2 cellular contexts compared by ENCODE assay signal in the genomic region with DNA sequence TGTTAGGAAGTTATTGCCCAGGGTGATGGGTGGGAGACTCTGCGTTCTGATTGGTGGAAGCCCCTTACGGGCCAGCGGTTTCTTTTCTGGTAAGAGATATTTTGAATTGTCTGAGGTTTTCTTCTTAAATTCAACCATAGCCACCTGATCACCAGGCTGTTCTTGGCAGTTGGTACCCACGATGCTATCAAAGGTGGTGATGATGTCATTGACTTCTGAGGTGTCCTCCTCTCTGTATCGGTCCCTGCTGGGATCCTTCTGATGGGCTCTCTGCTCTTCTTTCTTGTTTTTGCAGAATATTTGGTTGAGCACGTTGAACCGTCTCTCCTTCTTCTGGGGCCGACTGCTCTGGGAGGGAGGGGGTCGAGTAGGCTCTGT.
TF ChIP-seq lines count a peak whose summit lies in the region.

No MANE protein-coding gene starts in this region.

TF ChIP-seq in IMR-90, 13 proteins besides CTCF, POLR2A, EP300 and RAD21:
- TF ChIP-seq BHLHE40 (IDR thresholded peaks at IDR 0.05; ENCODE audit: low read depth, low read length), result no peak

TF ChIP-seq in K562, 482 proteins besides CTCF, POLR2A, EP300 and RAD21:
- TF ChIP-seq, protein P1, sequence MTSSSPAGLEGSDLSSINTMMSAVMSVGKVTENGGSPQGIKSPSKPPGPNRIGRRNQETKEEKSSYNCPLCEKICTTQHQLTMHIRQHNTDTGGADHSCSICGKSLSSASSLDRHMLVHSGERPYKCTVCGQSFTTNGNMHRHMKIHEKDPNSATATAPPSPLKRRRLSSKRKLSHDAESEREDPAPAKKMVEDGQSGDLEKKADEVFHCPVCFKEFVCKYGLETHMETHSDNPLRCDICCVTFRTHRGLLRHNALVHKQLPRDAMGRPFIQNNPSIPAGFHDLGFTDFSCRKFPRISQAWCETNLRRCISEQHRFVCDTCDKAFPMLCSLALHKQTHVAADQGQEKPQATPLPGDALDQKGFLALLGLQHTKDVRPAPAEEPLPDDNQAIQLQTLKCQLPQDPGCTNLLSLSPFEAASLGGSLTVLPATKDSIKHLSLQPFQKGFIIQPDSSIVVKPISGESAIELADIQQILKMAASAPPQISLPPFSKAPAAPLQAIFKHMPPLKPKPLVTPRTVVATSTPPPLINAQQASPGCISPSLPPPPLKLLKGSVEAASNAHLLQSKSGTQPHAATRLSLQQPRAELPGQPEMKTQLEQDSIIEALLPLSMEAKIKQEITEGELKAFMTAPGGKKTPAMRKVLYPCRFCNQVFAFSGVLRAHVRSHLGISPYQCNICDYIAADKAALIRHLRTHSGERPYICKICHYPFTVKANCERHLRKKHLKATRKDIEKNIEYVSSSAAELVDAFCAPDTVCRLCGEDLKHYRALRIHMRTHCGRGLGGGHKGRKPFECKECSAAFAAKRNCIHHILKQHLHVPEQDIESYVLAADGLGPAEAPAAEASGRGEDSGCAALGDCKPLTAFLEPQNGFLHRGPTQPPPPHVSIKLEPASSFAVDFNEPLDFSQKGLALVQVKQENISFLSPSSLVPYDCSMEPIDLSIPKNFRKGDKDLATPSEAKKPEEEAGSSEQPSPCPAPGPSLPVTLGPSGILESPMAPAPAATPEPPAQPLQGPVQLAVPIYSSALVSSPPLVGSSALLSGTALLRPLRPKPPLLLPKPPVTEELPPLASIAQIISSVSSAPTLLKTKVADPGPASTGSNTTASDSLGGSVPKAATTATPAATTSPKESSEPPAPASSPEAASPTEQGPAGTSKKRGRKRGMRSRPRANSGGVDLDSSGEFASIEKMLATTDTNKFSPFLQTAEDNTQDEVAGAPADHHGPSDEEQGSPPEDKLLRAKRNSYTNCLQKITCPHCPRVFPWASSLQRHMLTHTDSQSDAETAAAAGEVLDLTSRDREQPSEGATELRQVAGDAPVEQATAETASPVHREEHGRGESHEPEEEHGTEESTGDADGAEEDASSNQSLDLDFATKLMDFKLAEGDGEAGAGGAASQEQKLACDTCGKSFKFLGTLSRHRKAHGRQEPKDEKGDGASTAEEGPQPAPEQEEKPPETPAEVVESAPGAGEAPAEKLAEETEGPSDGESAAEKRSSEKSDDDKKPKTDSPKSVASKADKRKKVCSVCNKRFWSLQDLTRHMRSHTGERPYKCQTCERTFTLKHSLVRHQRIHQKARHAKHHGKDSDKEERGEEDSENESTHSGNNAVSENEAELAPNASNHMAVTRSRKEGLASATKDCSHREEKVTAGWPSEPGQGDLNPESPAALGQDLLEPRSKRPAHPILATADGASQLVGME (CRISPR knock-in tag; IDR thresholded peaks at IDR 0.05), result 0 out of 2 replicates have a peak, but pooled peaks have one; percentile 21
- TF ChIP-seq ATF3 (IDR thresholded peaks at IDR 0.05) (peak; percentile 72), ATF3 (CRISPR knock-in tag; conservative IDR thresholded peaks at IDR 0.05) (no peak), ATF7 (IDR thresholded peaks at IDR 0.05) (peak; percentile 67; the same call in 1 of the 2 replicates), SREBF2 (CRISPR knock-in tag; IDR thresholded peaks at IDR 0.05) (no peak), SIN3B (IDR thresholded peaks at IDR 0.05; ENCODE audit: low read depth) (no peak), ZBTB17 (CRISPR knock-in tag; IDR thresholded peaks at IDR 0.05) (0 out of 2 replicates have a peak, but pooled peaks have one; percentile 0)
